Comparison of ENCODE assay signal across 11 cellular contexts in genomic region chr7:76591602-76592304, GRCh38. TPM values are rescaled to one million over a fixed set of nuclear protein-coding genes. Genes with fewer than 3 reads are reported as not detected.
DNase-seq lines count a peak whose midpoint lies in the region; ATAC-seq and TF ChIP-seq lines count a peak whose summit lies in the region.
"Not testable (repeated sequence)": the region's sequence is repeated elsewhere in the genome, so short reads cannot be mapped to it uniquely, and the experiment has no call there.
"Had no signal": no experiment of that assay in that cellular context is flagged by ENCODE, and none has a peak within 500 bp of the region (broad histone marks: within the 10 kb centered on the region; RNA-seq: fewer than 3 reads in every experiment).

No MANE protein-coding gene starts in this region.

- not testable (repeated sequence) for H3K27me3 ChIP-seq in neutrophil

- peak overlapping the region; percentile 6 for H3K27ac Mint-ChIP-seq in T-helper 17 cell

- H3K27me3 Mint-ChIP-seq in T-helper 17 cell, result not testable (repeated sequence)

- not testable (repeated sequence) for H3K36me3 Mint-ChIP-seq in T-helper 17 cell (ENCODE audit: low read depth)

- not testable (repeated sequence) for H3K4me3 ChIP-seq in neutrophil (ENCODE audit: low read depth in 1 of 2, low read length in 1 of 2)

- H3K4me1 Mint-ChIP-seq in T-helper 17 cell, result peaks cover 25% of the 10 kb centered on the region

- not testable (repeated sequence) for H3K36me3 ChIP-seq in neutrophil

- not testable (repeated sequence) for H3K4me3 Mint-ChIP-seq in T-helper 17 cell

- DNase-seq in T-helper 17 cell, result not testable (repeated sequence)

- ATAC-seq in GM18907 (IDR thresholded peaks at IDR 0.05; ENCODE audit: unreplicated experiment) (peak; percentile 74), GM21360 (IDR thresholded peaks at IDR 0.05; ENCODE audit: unreplicated experiment) (peak; percentile 65), HG02642 (IDR thresholded peaks at IDR 0.05; ENCODE audit: poor library complexity, unreplicated experiment) (peak; percentile 78), HG03095 (IDR thresholded peaks at IDR 0.05; ENCODE audit: unreplicated experiment) (peak; percentile 73), HG03520 (IDR thresholded peaks at IDR 0.05; ENCODE audit: unreplicated experiment) (peak; percentile 51)
- not testable (repeated sequence) for ATAC-seq in T-helper 17 cell

- H3K9me3 ChIP-seq in T-helper 17 cell (ENCODE audit: control insufficient read depth, low read length, poor library complexity, severe bottlenecking); neutrophil: not testable (repeated sequence)

- TF ChIP-seq CTCF in GM12873 (IDR thresholded peaks at IDR 0.05; ENCODE audit: insufficient read depth, low read depth, low read length, missing control alignments), result peak; percentile 34
- not testable (repeated sequence) for TF ChIP-seq CTCF in neutrophil (IDR thresholded peaks at IDR 0.05)

- peaks cover 20 to 22% of the 10 kb centered on the region in 2 experiments for H3K4me1 ChIP-seq in neutrophil (ENCODE audit: control insufficient read depth in 1 of 2, insufficient read depth in 1 of 2, low read depth in 1 of 2, low read length in 1 of 2)

- H3K27ac ChIP-seq in neutrophil, result peak overlapping the region; percentile 63

RNA-seq across cellular contexts. Expression of gene POMZP3, which starts 35.3 kb away (rescaled TPM):
- total RNA-seq in T-helper 17 cell, result 10 to 100 TPM; 14.6 to 20.2 TPM

RNA-seq across cellular contexts. Expression of gene SPDYE16, which starts 48.7 kb away (rescaled TPM):
- total RNA-seq in T-helper 17 cell, result under 1 TPM in 1 of 2 donors, not detected in 1; 0.91 TPM
- total RNA-seq: activated CD4-positive, alpha-beta T cell treated with anti-CD3 and anti-CD28 coated beads, Interleukin-2, amount 10 ng/mL, durations not matched to agents 24 days and 14 days; epithelial cell of proximal tubule; GM23338 had no signal
